Comparison of ENCODE assay signal across 8 cellular contexts in genomic region chr19:16185123-16185924, GRCh38. TPM values are rescaled to one million over a fixed set of nuclear protein-coding genes. Genes with fewer than 3 reads are reported as not detected.
DNase-seq lines count a peak whose midpoint lies in the region; ATAC-seq, FAIRE-seq and TF ChIP-seq lines count a peak whose summit lies in the region.

FAM32A (plus strand) TSS chr19:16185410; CDS start chr19:16185443, 33 bp downstream.

- H3K27me3 Mint-ChIP-seq in type B pancreatic cell, result no peaks in the 10 kb centered on the region

- H3K4me1 Mint-ChIP-seq in type B pancreatic cell (ENCODE audit: unreplicated experiment), result peaks cover 22% of the 10 kb centered on the region

- ATAC-seq in HG02852 (IDR thresholded peaks at IDR 0.05; ENCODE audit: unreplicated experiment) (peak; percentile 81), heart left ventricle (peak; percentile 94 to 99 (median 98))

- TF ChIP-seq CTCF in adrenal gland (IDR thresholded peaks at IDR 0.05), result peak in 5 of 6 experiments; percentile 6 to 47 (median 26)
- TF ChIP-seq CTCF in heart left ventricle (IDR thresholded peaks at IDR 0.05), result peak in 10 of 12 donors; percentile 7 to 51 (median 25)
- peak; percentile 70 for TF ChIP-seq CTCF in type B pancreatic cell (conservative IDR thresholded peaks at IDR 0.05)

- no peaks in the 10 kb centered on the region for H3K9me3 Mint-ChIP-seq in type B pancreatic cell

- TF ChIP-seq POLR2A in GM12892 (IDR thresholded peaks at IDR 0.05; ENCODE audit: low read depth, low read length) (peak; percentile 85), adrenal gland (IDR thresholded peaks at IDR 0.05) (peak; percentile 46 to 89), heart left ventricle (IDR thresholded peaks at IDR 0.05) (peak in 1 of 2 donors; percentile 74)

- H3K27ac ChIP-seq in adrenal gland (peak within 1 kb of the TSS; percentile 54 to 90 (median 58)), heart left ventricle (peak within 1 kb of the TSS; percentile 72 to 92 (median 82))

- H3K36me3 ChIP-seq in adrenal gland (replicated peaks in 1 of 2) (peaks cover 0 to 12% of the 10 kb centered on the region in 2 donors), heart left ventricle (peaks cover 0 to 38% (median 26%) of the 10 kb centered on the region in 9 donors)

- whole genome bisulfite sequencing in adrenal gland, 4 donors, result 0 to 1% (median 0%) methylated on average over 49 to 51 of the region's 51 CpGs
- 0 to 1% (median 1%) methylated on average over 46 to 51 of the region's 51 CpGs for WGBS in heart left ventricle, 4 donors

- H3K4me3 ChIP-seq in adrenal gland (peak within 1 kb of the TSS; percentile 59 to 93 (median 83)), heart left ventricle (peak within 1 kb of the TSS; percentile 66 to 99 (median 91))

- peak; percentile 96 for FAIRE-seq in GM12892 (lab: Jason Lieb, UNC)

- H3K4me1 ChIP-seq in adrenal gland (replicated peaks in 1 of 2), result peaks cover 0 to 16% of the 10 kb centered on the region in 2 donors
- peaks cover 4 to 41% (median 16%) of the 10 kb centered on the region in 12 donors for H3K4me1 ChIP-seq in heart left ventricle

- H3K36me3 Mint-ChIP-seq in type B pancreatic cell, result peaks cover 14% of the 10 kb centered on the region

- intact Hi-C loops in adrenal gland (cut with DNase I) (no loop called here), heart left ventricle (cut with DNase I) (loop anchor here in 4 of 10 donors (2.0 to 5.0 kb wide), 3 partner anchors 73 to 601 kb away; partner anchors contain the start of gene RAB8A (in 4 of the 4))

- DNase-seq in GM12892 (ENCODE audit: insufficient read length), result peak; percentile 100
- peak; percentile 100 for DNase-seq in NCI-H146 (lab: John Stamatoyannopoulos, UW)
- DNase-seq in T-helper 1 cell, result peak; percentile 95 to 99 (median 98)
- peak; percentile 98 to 100 (median 99) for DNase-seq in adrenal gland
- DNase-seq in heart left ventricle, result peak; percentile 99
- DNase-seq in pons (ENCODE audit: low spot score), result peak; percentile 98
- peak; percentile 98 for DNase-seq in type B pancreatic cell (ENCODE audit: extremely low spot score, unreplicated experiment)

- H3K9me3 ChIP-seq in adrenal gland (replicated peaks in 1 of 3), result no peaks in the 10 kb centered on the region
- no peaks in the 10 kb centered on the region for H3K9me3 ChIP-seq in heart left ventricle

- H3K27me3 ChIP-seq in adrenal gland, result no peaks in the 10 kb centered on the region
- peaks cover 0 to 9% (median 0%) of the 10 kb centered on the region in 9 donors for H3K27me3 ChIP-seq in heart left ventricle

- peak within 1 kb of the TSS; percentile 95 for H3K4me3 Mint-ChIP-seq in type B pancreatic cell

- peak within 1 kb of the TSS; percentile 98 for H3K27ac Mint-ChIP-seq in type B pancreatic cell

RNA-seq across cellular contexts. Expression of gene FAM32A, which starts in this region (rescaled TPM):
- 40.8 TPM for polyA plus RNA-seq in GM12892 (2012; ENCODE audit: missing spikeins)
- 100 to 1,000 TPM in 3 of 8 donors, 10 to 100 TPM in 5; 68.1 to 136 (median 89.8) TPM for total RNA-seq in adrenal gland
- 100 to 1,000 TPM in 1 of 3 donors, 10 to 100 TPM in 2; 76.4 to 119 (median 77.6) TPM for polyA plus RNA-seq in adrenal gland
- 10 to 100 TPM; 32.0 to 71.8 (median 37.5) TPM for total RNA-seq in heart left ventricle
- 10 to 100 TPM; 34.1 to 94.5 TPM for polyA plus RNA-seq in heart left ventricle
- total RNA-seq in type B pancreatic cell (ENCODE audit: low replicate concordance), result 84.6 and 89.0 TPM in 2 replicates

Comparison
In these comparisons a context has a peak if more than half of its experiments do, and no peak if none do; other contexts are left out.
1. Peak in every context shown above with its lines: DNase-seq, ATAC-seq, H3K4me3 ChIP-seq and H3K27ac ChIP-seq.